8 cellular contexts compared by ENCODE assay signal in genomic region chr3:195988764-195989163, GRCh38.
DNase-seq lines count a peak whose midpoint lies in the region; ATAC-seq and TF ChIP-seq lines count a peak whose summit lies in the region.
"Not testable (repeated sequence)": the region's sequence is repeated elsewhere in the genome, so short reads cannot be mapped to it uniquely, and the experiment has no call there.

No MANE protein-coding gene starts in this region.

- H3K27me3 ChIP-seq in BE2C; HAP-1 (ENCODE audit: low read depth); RWPE2 (ENCODE audit: insufficient read depth, poor library complexity, severe bottlenecking); brain microvascular endothelial cell (replicated peaks); naive thymus-derived CD4-positive, alpha-beta T cell (ENCODE audit: control insufficient read depth in 2 of 2, insufficient read depth in 2 of 2, low read length in 2 of 2); skeletal muscle satellite cell (ENCODE audit: control insufficient read depth, insufficient read depth, low read length): not testable (repeated sequence)

- H3K36me3 Mint-ChIP-seq in activated T-cell treated with anti-CD3 and anti-CD28 coated beads, Interleukin-2, amount 50 U/mL, for 4 hours (ENCODE audit: insufficient read depth); naive thymus-derived CD4-positive, alpha-beta T cell: not testable (repeated sequence)

- CTCF ChIA-PET in naive thymus-derived CD4-positive, alpha-beta T cell (lab: Charles Lee), result not testable (repeated sequence)

- H3K36me3 ChIP-seq in BE2C; HAP-1 (replicated peaks); RWPE2 (ENCODE audit: low read depth); brain microvascular endothelial cell (replicated peaks); naive thymus-derived CD4-positive, alpha-beta T cell (ENCODE audit: control insufficient read depth in 2 of 3, insufficient read depth in 3 of 3, low read length in 3 of 3); skeletal muscle satellite cell (ENCODE audit: insufficient read depth, low read length): not testable (repeated sequence)

- peak; percentile 21; the same call in 1 of the 3 replicates for ATAC-seq in RWPE2 (ENCODE audit: low read depth)
- not testable (repeated sequence) for ATAC-seq in activated T-cell treated with anti-CD3 and anti-CD28 coated beads, Interleukin-2, amount 50 U/mL, for 4 hours; naive thymus-derived CD4-positive, alpha-beta T cell

- not testable (repeated sequence) for H3K4me1 Mint-ChIP-seq in activated T-cell treated with anti-CD3 and anti-CD28 coated beads, Interleukin-2, amount 50 U/mL, for 4 hours (ENCODE audit: low read depth)
- H3K4me1 Mint-ChIP-seq in naive thymus-derived CD4-positive, alpha-beta T cell, result peaks cover 0 to 15% (median 5%) of the 10 kb centered on the region in 7 donors

- H3K4me3 Mint-ChIP-seq in activated T-cell treated with anti-CD3 and anti-CD28 coated beads, Interleukin-2, amount 50 U/mL, for 4 hours, result peak overlapping the region; percentile 56
- H3K4me3 Mint-ChIP-seq in naive thymus-derived CD4-positive, alpha-beta T cell, result peak overlapping the region in 9 of 10 donors; percentile 29 to 60 (median 53)

- H3K9me3 ChIP-seq in BE2C; HAP-1; RWPE2 (ENCODE audit: severe bottlenecking); naive thymus-derived CD4-positive, alpha-beta T cell (ENCODE audit: control insufficient read depth in 2 of 3, low read length in 3 of 3); skeletal muscle satellite cell (replicated peaks; ENCODE audit: low read length): not testable (repeated sequence)

- not testable (repeated sequence) for TF ChIP-seq CTCF in BE2C (IDR thresholded peaks at IDR 0.05; ENCODE audit: low read depth, low read length); RWPE2 (IDR thresholded peaks at IDR 0.05; ENCODE audit: poor library complexity, severe bottlenecking); brain microvascular endothelial cell (IDR thresholded peaks at IDR 0.05; ENCODE audit: low read depth, low read length, missing control alignments); fibroblast of the aortic adventitia (IDR thresholded peaks at IDR 0.05; ENCODE audit: insufficient read depth, low read length)

- H3K4me3 ChIP-seq in BE2C (ENCODE audit: low read depth, low read length), result peak overlapping the region; percentile 39
- peak overlapping the region; percentile 22 for H3K4me3 ChIP-seq in HAP-1
- not testable (repeated sequence) for H3K4me3 ChIP-seq in RWPE2 (ENCODE audit: severe bottlenecking); naive thymus-derived CD4-positive, alpha-beta T cell (ENCODE audit: low read length)
- H3K4me3 ChIP-seq in brain microvascular endothelial cell (ENCODE audit: low read depth, low read length), result peak overlapping the region; percentile 20
- peak overlapping the region; percentile 50 for H3K4me3 ChIP-seq in fibroblast of the aortic adventitia (ENCODE audit: low read depth, low read length)
- peak overlapping the region; percentile 59 for H3K4me3 ChIP-seq in skeletal muscle satellite cell (ENCODE audit: low read length)

- peak overlapping the region in 1 of 9 donors; percentile 14 for H3K27ac Mint-ChIP-seq in naive thymus-derived CD4-positive, alpha-beta T cell

- not testable (repeated sequence) for H3K4me1 ChIP-seq in BE2C; HAP-1; RWPE2 (ENCODE audit: insufficient read depth, poor library complexity, severe bottlenecking); naive thymus-derived CD4-positive, alpha-beta T cell (ENCODE audit: control insufficient read depth in 2 of 2, insufficient read depth in 2 of 2, low read length in 2 of 2); skeletal muscle satellite cell (ENCODE audit: control insufficient read depth, insufficient read depth, low read length)

- in situ Hi-C loops in HAP-1 (cut with MboI; ENCODE audit: low sequenced_read_pairs); brain microvascular endothelial cell (cut with HindIII; ENCODE audit: low pct_ligation_motif_present, low sequenced_read_pairs): not testable (repeated sequence)

- not testable (repeated sequence) for H3K9ac ChIP-seq in skeletal muscle satellite cell (ENCODE audit: low read depth, low read length)

- H3K27ac ChIP-seq in RWPE2 (ENCODE audit: poor library complexity, severe bottlenecking); brain microvascular endothelial cell; naive thymus-derived CD4-positive, alpha-beta T cell (ENCODE audit: low read depth, low read length): not testable (repeated sequence)

- peak overlapping the region; percentile 65 for H3K4me2 ChIP-seq in skeletal muscle satellite cell (ENCODE audit: low read length)

- POLR2A ChIA-PET in naive thymus-derived CD4-positive, alpha-beta T cell (lab: Charles Lee), result not testable (repeated sequence)

- not testable (repeated sequence) for H3K27me3 Mint-ChIP-seq in activated T-cell treated with anti-CD3 and anti-CD28 coated beads, Interleukin-2, amount 50 U/mL, for 4 hours (ENCODE audit: low read depth); naive thymus-derived CD4-positive, alpha-beta T cell

- H3K9me3 Mint-ChIP-seq in activated T-cell treated with anti-CD3 and anti-CD28 coated beads, Interleukin-2, amount 50 U/mL, for 4 hours; naive thymus-derived CD4-positive, alpha-beta T cell: not testable (repeated sequence)

- intact Hi-C loops in naive thymus-derived CD4-positive, alpha-beta T cell (cut with micrococcal nuclease), result not testable (repeated sequence)

- DNase-seq in BE2C; HAP-1 (ENCODE audit: low spot score in 2 of 2); RWPE2 (ENCODE audit: low spot score); activated T-cell treated with anti-CD3 and anti-CD28 coated beads, Interleukin-2, amount 50 U/mL, for 4 hours; brain microvascular endothelial cell; fibroblast of the aortic adventitia (ENCODE audit: low read depth); naive thymus-derived CD4-positive, alpha-beta T cell: not testable (repeated sequence)
